Comparison of ENCODE assay signal across 10 cellular contexts in genomic region chr13:61410669-61411297, GRCh38. TPM values are rescaled to one million over a fixed set of nuclear protein-coding genes. Genes with fewer than 3 reads are reported as not detected.
DNase-seq lines count a peak whose midpoint lies in the region; ATAC-seq lines count a peak whose summit lies in the region.
"Had no signal": no experiment of that assay in that cellular context is flagged by ENCODE, and none has a peak within 500 bp of the region (broad histone marks: within the 10 kb centered on the region; RNA-seq: fewer than 3 reads in every experiment).

No MANE protein-coding gene starts in this region.

- no peaks in the 10 kb centered on the region for H3K27me3 ChIP-seq in effector memory CD4-positive, alpha-beta T cell (replicated peaks; ENCODE audit: control insufficient read depth, insufficient read depth, low read length, poor library complexity, severe bottlenecking)

- H3K4me3 ChIP-seq in effector memory CD4-positive, alpha-beta T cell (ENCODE audit: insufficient read depth, low read depth, low read length, poor library complexity, severe bottlenecking): no peak overlapping the region

- DNase-seq in NCI-H510A treated with DMSO at 0.1 percent for 48 hours (lab: John Stamatoyannopoulos, UW): peak; percentile 10
- no peak for DNase-seq in NCI-H510A (lab: John Stamatoyannopoulos, UW)
- DNase-seq in NCI-H1417 treated with DMSO at 0.1 percent for 48 hours (lab: John Stamatoyannopoulos, UW): peak; percentile 41
- DNase-seq in dermis blood vessel endothelial cell: peak; percentile 40
- peak; percentile 41 for DNase-seq in renal cortical epithelial cell (ENCODE audit: low read depth)
- DNase-seq in effector memory CD4-positive, alpha-beta T cell: no peak
- no peak for DNase-seq in left lobe of liver (ENCODE audit: low spot score)
- DNase-seq: Calu3 had no signal

- ATAC-seq in GM18873 (IDR thresholded peaks at IDR 0.05; ENCODE audit: low FRiP score, unreplicated experiment): no peak
- no peak for ATAC-seq in left lobe of liver

- H3K27ac ChIP-seq in effector memory CD4-positive, alpha-beta T cell (ENCODE audit: insufficient read depth, low read length, poor library complexity, severe bottlenecking): no peak overlapping the region

- H3K4me1 ChIP-seq in effector memory CD4-positive, alpha-beta T cell (ENCODE audit: control insufficient read depth, insufficient read depth, low read length, poor library complexity, severe bottlenecking): no peaks in the 10 kb centered on the region

- H3K36me3 ChIP-seq in effector memory CD4-positive, alpha-beta T cell (ENCODE audit: control insufficient read depth, insufficient read depth, low read length): no peaks in the 10 kb centered on the region

- no peaks in the 10 kb centered on the region for H3K9me3 ChIP-seq in effector memory CD4-positive, alpha-beta T cell (ENCODE audit: control insufficient read depth, low read length)

RNA-seq across cellular contexts. Expression of gene PCDH20, which starts 4.9 kb away (rescaled TPM):
- 0.05 and 0.17 TPM in 2 replicates for total RNA-seq in dermis blood vessel endothelial cell
- total RNA-seq in renal cortical epithelial cell: 19.1 and 46.4 TPM in 2 replicates
- total RNA-seq in left lobe of liver: 0.73 TPM
- total RNA-seq: Calu3, myocyte had no signal

Comparison
In these comparisons a context has a peak if more than half of its experiments do, and no peak if none do; other contexts are left out.
1. DNase-seq: peak in NCI-H510A treated with DMSO at 0.1 percent for 48 hours (single experiment), NCI-H1417 treated with DMSO at 0.1 percent for 48 hours (single experiment), dermis blood vessel endothelial cell (single experiment) and renal cortical epithelial cell (single experiment); none in NCI-H510A (single experiment), effector memory CD4-positive, alpha-beta T cell (0 of 3) and left lobe of liver (single experiment).
2. RNA of gene PCDH20, which starts 4.9 kb away (total RNA-seq): 19.1 to 46.4 TPM in renal cortical epithelial cell; 0.73 TPM in left lobe of liver (single experiment) and 0.05 to 0.17 TPM in dermis blood vessel endothelial cell; every median in the first group is over 10 times any median in the second.